9 cellular contexts compared by ENCODE assay signal in the genomic region with DNA sequence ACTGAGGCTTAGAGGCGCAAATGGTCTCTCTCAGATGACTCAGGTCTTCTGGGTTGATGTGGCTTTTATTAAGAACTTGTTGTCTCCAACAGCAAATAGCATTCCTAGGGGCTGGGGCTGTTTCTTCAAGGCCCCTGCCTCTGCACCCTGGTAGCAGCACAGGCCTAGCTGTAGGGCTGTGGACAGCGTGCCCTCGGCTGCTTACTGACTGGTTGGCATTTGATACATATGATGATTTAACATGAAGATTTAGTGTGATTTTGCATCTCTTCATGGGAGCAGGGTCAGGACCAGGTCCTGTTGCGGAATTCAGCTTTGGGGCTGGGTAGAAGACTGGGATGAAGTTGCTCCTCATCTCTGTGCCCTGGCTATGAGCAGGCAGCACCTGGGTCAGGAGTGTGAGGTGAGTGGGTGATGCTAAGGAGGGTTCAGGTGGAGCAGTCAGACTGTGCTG. TPM values are rescaled to one million over a fixed set of nuclear protein-coding genes. Genes with fewer than 3 reads are reported as not detected.
DNase-seq lines count a peak whose midpoint lies in the region; ATAC-seq and TF ChIP-seq lines count a peak whose summit lies in the region.
"Had no signal": no experiment of that assay in that cellular context is flagged by ENCODE, and none has a peak within 500 bp of the region (broad histone marks: within the 10 kb centered on the region; RNA-seq: fewer than 3 reads in every experiment).

No MANE protein-coding gene starts in this region.

- no peaks in the 10 kb centered on the region for H3K9me2 ChIP-seq in SK-N-SH

- no peak for TF ChIP-seq EP300 in SK-N-SH (IDR thresholded peaks at IDR 0.05; ENCODE audit: borderline replicate concordance in 1 of 2, low read depth in 1 of 2, low read length in 1 of 2)

- H3K4me1 ChIP-seq in SK-N-SH (ENCODE audit: control insufficient read depth in 1 of 2, insufficient read depth in 2 of 2, low read depth in 1 of 2, low read length in 1 of 2), result peaks cover 32% of the 10 kb centered on the region in 2 experiments
- peaks cover 47% of the 10 kb centered on the region for H3K4me1 ChIP-seq in smooth muscle cell (ENCODE audit: low read depth)

- H3K36me3 ChIP-seq in SK-N-SH (replicated peaks in 1 of 2; ENCODE audit: control insufficient read depth in 1 of 2, insufficient read depth in 2 of 2, low read length in 1 of 2) (no peaks in the 10 kb centered on the region), smooth muscle cell (ENCODE audit: low read depth) (no peaks in the 10 kb centered on the region)
- H3K36me3 ChIP-seq: esophagus squamous epithelium had no signal

- DNase-seq in activated CD4-positive, alpha-beta T cell treated with anti-CD3 and anti-CD28 coated beads for 36 hours, result peak; percentile 58
- DNase-seq in activated CD4-positive, alpha-beta T cell treated with anti-CD3 and anti-CD28 coated beads, Interleukin-2, amount 50 U/mL, for 1 hour, result no peak
- DNase-seq in SK-N-SH, result no peak
- no peak for DNase-seq in epithelial cell of prostate (ENCODE audit: low read depth, low spot score)
- DNase-seq in smooth muscle cell (lab: John Stamatoyannopoulos, UW; ENCODE audit: unreplicated experiment), result no peak
- no peak for DNase-seq in DMS153 treated with DMSO at 0.1 percent for 48 hours (lab: John Stamatoyannopoulos, UW; ENCODE audit: unreplicated experiment)
- DNase-seq in NCI-H1092 (lab: John Stamatoyannopoulos, UW), result no peak
- DNase-seq: esophagus squamous epithelium had no signal

- POLR2A ChIA-PET in activated CD4-positive, alpha-beta T cell treated with anti-CD3 and anti-CD28 coated beads for 36 hours (lab: Charles Lee), result interaction anchor here (0.6 to 2.7 kb wide), 14 partner anchors 19 to 276 kb away, joined by 3 to 20 read pairs (median 4); a partner anchor contains a TSS
- POLR2A ChIA-PET in SK-N-SH (lab: Yijun Ruan, JAX), result interaction anchor here (1.0 kb wide), 1 partner anchor 12 kb away, joined by 3 read pairs; no protein-coding TSS in a partner anchor

- H3K9ac ChIP-seq in SK-N-SH (peak overlapping the region; percentile 79), smooth muscle cell (ENCODE audit: low read depth) (peak overlapping the region; percentile 97)

- peaks cover 6% of the 10 kb centered on the region for H3K36me3 Mint-ChIP-seq in activated CD4-positive, alpha-beta T cell treated with anti-CD3 and anti-CD28 coated beads for 36 hours (ENCODE audit: low read depth)

- H3K27me3 ChIP-seq in SK-N-SH (ENCODE audit: insufficient read depth) (no peaks in the 10 kb centered on the region), smooth muscle cell (ENCODE audit: low read depth) (no peaks in the 10 kb centered on the region)
- H3K27me3 ChIP-seq: esophagus squamous epithelium had no signal

- H3K9me3 ChIP-seq in SK-N-SH, result no peaks in the 10 kb centered on the region
- no peaks in the 10 kb centered on the region for H3K9me3 ChIP-seq in smooth muscle cell (replicated peaks; ENCODE audit: low read depth)
- H3K9me3 ChIP-seq: esophagus squamous epithelium had no signal

- intact Hi-C loops in activated CD4-positive, alpha-beta T cell treated with anti-CD3 and anti-CD28 coated beads for 36 hours (cut with DNase I, micrococcal nuclease), result loop anchor here (1.0 to 5.0 kb wide), 9 partner anchors 20 to 434 kb away; a partner anchor contains a TSS

- peak overlapping the region; percentile 77 for H3K4me2 ChIP-seq in SK-N-SH
- H3K4me2 ChIP-seq in smooth muscle cell, result peak overlapping the region; percentile 49

- H3K27ac ChIP-seq in SK-N-SH (ENCODE audit: low read depth in 2 of 2, low read length in 1 of 2), result peak overlapping the region; percentile 89 to 99
- peak overlapping the region; percentile 99 for H3K27ac ChIP-seq in epithelial cell of prostate
- peak overlapping the region; percentile 100 for H3K27ac ChIP-seq in smooth muscle cell (ENCODE audit: low read depth)

- H3K79me2 ChIP-seq in SK-N-SH (ENCODE audit: insufficient read depth), result no peaks in the 10 kb centered on the region
- no peaks in the 10 kb centered on the region for H3K79me2 ChIP-seq in smooth muscle cell (ENCODE audit: low read depth)

- H3K27ac Mint-ChIP-seq in activated CD4-positive, alpha-beta T cell treated with anti-CD3 and anti-CD28 coated beads for 36 hours, result peak overlapping the region; percentile 98

- H3K4me3 ChIP-seq in SK-N-SH (ENCODE audit: low read depth in 2 of 2, low read length in 1 of 2) (no peak overlapping the region), smooth muscle cell (no peak overlapping the region)
- H3K4me3 ChIP-seq: esophagus squamous epithelium had no signal

- peaks cover 86% of the 10 kb centered on the region for H3K4me1 Mint-ChIP-seq in activated CD4-positive, alpha-beta T cell treated with anti-CD3 and anti-CD28 coated beads for 36 hours

- WGBS in SK-N-SH (ENCODE audit: low lambda C conversion rate), result 94% methylated on average over 4 of the region's 4 CpGs
- WGBS in smooth muscle cell (ENCODE audit: low lambda C conversion rate), result 87% methylated on average over 4 of the region's 4 CpGs

- no peaks in the 10 kb centered on the region for H3K27me3 Mint-ChIP-seq in activated CD4-positive, alpha-beta T cell treated with anti-CD3 and anti-CD28 coated beads for 36 hours

- H4K20me1 ChIP-seq in SK-N-SH (ENCODE audit: insufficient read depth) (no peaks in the 10 kb centered on the region), smooth muscle cell (ENCODE audit: low read depth) (no peaks in the 10 kb centered on the region)

- H3K9me3 Mint-ChIP-seq in activated CD4-positive, alpha-beta T cell treated with anti-CD3 and anti-CD28 coated beads for 36 hours (ENCODE audit: low read depth), result peaks cover 6% of the 10 kb centered on the region

- CTCF ChIA-PET in activated CD4-positive, alpha-beta T cell treated with anti-CD3 and anti-CD28 coated beads for 36 hours (lab: Charles Lee), result interaction anchor here (0.7 to 3.2 kb wide), 14 partner anchors 10 to 145 kb away, joined by 3 to 17 read pairs (median 4); a partner anchor contains a TSS
- CTCF ChIA-PET in SK-N-SH (lab: Yijun Ruan, JAX), result interaction anchor here (0.8 to 1.3 kb wide), 2 partner anchors 60 to 108 kb away, joined by 3 read pairs; no protein-coding TSS in a partner anchor

- H2AFZ ChIP-seq in SK-N-SH (ENCODE audit: low read depth) (no peak overlapping the region), smooth muscle cell (ENCODE audit: low read depth) (no peak overlapping the region)

- peak overlapping the region; percentile 63 for H3K4me3 Mint-ChIP-seq in activated CD4-positive, alpha-beta T cell treated with anti-CD3 and anti-CD28 coated beads for 36 hours

- H3F3A ChIP-seq in SK-N-SH (replicated peaks; ENCODE audit: insufficient read depth), result peaks cover 34% of the 10 kb centered on the region
- H3F3A ChIP-seq in smooth muscle cell (ENCODE audit: low read depth), result peaks cover 16% of the 10 kb centered on the region

- peak; percentile 49 for ATAC-seq in activated CD4-positive, alpha-beta T cell treated with anti-CD3 and anti-CD28 coated beads for 36 hours
- ATAC-seq in HG02938 (IDR thresholded peaks at IDR 0.05; ENCODE audit: unreplicated experiment), result no peak

- TF ChIP-seq CTCF in SK-N-SH (IDR thresholded peaks at IDR 0.05), result no peak
- TF ChIP-seq CTCF in smooth muscle cell (IDR thresholded peaks at IDR 0.05; ENCODE audit: borderline replicate concordance, insufficient read depth, poor library complexity, severe bottlenecking), result no peak

- TF ChIP-seq RAD21 in SK-N-SH (IDR thresholded peaks at IDR 0.05; ENCODE audit: low read length), result no peak

TF ChIP-seq in SK-N-SH, 30 proteins besides CTCF, POLR2A, EP300 and RAD21 (continues in another document):
- TF ChIP-seq, protein P1, sequence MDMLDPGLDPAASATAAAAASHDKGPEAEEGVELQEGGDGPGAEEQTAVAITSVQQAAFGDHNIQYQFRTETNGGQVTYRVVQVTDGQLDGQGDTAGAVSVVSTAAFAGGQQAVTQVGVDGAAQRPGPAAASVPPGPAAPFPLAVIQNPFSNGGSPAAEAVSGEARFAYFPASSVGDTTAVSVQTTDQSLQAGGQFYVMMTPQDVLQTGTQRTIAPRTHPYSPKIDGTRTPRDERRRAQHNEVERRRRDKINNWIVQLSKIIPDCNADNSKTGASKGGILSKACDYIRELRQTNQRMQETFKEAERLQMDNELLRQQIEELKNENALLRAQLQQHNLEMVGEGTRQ (IDR thresholded peaks at IDR 0.05; ENCODE audit: borderline replicate concordance, low read depth, low read length), result no peak
- TF ChIP-seq RXRA (IDR thresholded peaks at IDR 0.05; ENCODE audit: borderline replicate concordance, low read depth), result no peak
- no peak for TF ChIP-seq TAF1 (IDR thresholded peaks at IDR 0.05; ENCODE audit: borderline replicate concordance, low read depth, low read length)

RNA-seq across cellular contexts. Expression of a gene that starts 24.3 kb away (rescaled TPM):
- total RNA-seq in activated CD4-positive, alpha-beta T cell treated with anti-CD3 and anti-CD28 coated beads for 36 hours, result 100 to 1,000 TPM; 196 to 221 TPM
- polyA plus RNA-seq in SK-N-SH (2012; rRNA removed) (12.9 and 14.0 TPM in 2 replicates), smooth muscle cell (708 and 811 TPM in 2 replicates)
- 12.4 and 16.7 TPM in 2 replicates for polyA plus RNA-seq in SK-N-SH (2012; cell fraction: cytosol; rRNA removed)
- 27.7 and 30.1 TPM in 2 replicates for polyA plus RNA-seq in SK-N-SH (2012; cell fraction: nucleus; rRNA removed)
- total RNA-seq in smooth muscle cell, result 732 and 736 TPM in 2 replicates

RNA-seq across cellular contexts. Expression of a gene that starts 26.2 kb away (rescaled TPM):
- total RNA-seq in activated CD4-positive, alpha-beta T cell treated with anti-CD3 and anti-CD28 coated beads for 36 hours, result 100 to 1,000 TPM; 155 to 188 TPM
- polyA plus RNA-seq in SK-N-SH (2012; rRNA removed) (457 and 462 TPM in 2 replicates), smooth muscle cell (117 and 146 TPM in 2 replicates)
- 377 and 388 TPM in 2 replicates for polyA plus RNA-seq in SK-N-SH (2012; cell fraction: cytosol; rRNA removed)
- polyA plus RNA-seq in SK-N-SH (2012; cell fraction: nucleus; rRNA removed), result 492 and 506 TPM in 2 replicates
- total RNA-seq in smooth muscle cell, result 79.8 and 87.6 TPM in 2 replicates

RNA-seq across cellular contexts. Expression of a gene that starts 48.5 kb away (rescaled TPM):
- total RNA-seq in activated CD4-positive, alpha-beta T cell treated with anti-CD3 and anti-CD28 coated beads for 36 hours, result 1,000 to 10,000 TPM; 1,569 to 1,746 TPM
- polyA plus RNA-seq in SK-N-SH (2012; rRNA removed) (1,037 and 1,093 TPM in 2 replicates), smooth muscle cell (855 and 1,009 TPM in 2 replicates)
- 629 and 839 TPM in 2 replicates for polyA plus RNA-seq in SK-N-SH (2012; cell fraction: cytosol; rRNA removed)
- polyA plus RNA-seq in SK-N-SH (2012; cell fraction: nucleus; rRNA removed), result 576 and 657 TPM in 2 replicates
- 1,002 and 1,039 TPM in 2 replicates for total RNA-seq in smooth muscle cell

RNA-seq across cellular contexts. Expression of a gene that starts 51.6 kb away (rescaled TPM):
- total RNA-seq in activated CD4-positive, alpha-beta T cell treated with anti-CD3 and anti-CD28 coated beads for 36 hours, result 100 to 1,000 TPM in 1 of 2 experiments, 10 to 100 TPM in 1; 92.0 to 101 TPM
- polyA plus RNA-seq in SK-N-SH (2012; rRNA removed), result 5.9 and 10.4 TPM in 2 replicates
- polyA plus RNA-seq in SK-N-SH (2012; cell fraction: cytosol; rRNA removed), result 4.0 and 5.9 TPM in 2 replicates
- 31.1 and 38.0 TPM in 2 replicates for polyA plus RNA-seq in SK-N-SH (2012; cell fraction: nucleus; rRNA removed)
- total RNA-seq in smooth muscle cell, result 6.9 and 7.0 TPM in 2 replicates
- polyA plus RNA-seq in smooth muscle cell, result 17.1 and 19.0 TPM in 2 replicates
